Comparison of ENCODE assay signal across 12 cellular contexts in the genomic region with DNA sequence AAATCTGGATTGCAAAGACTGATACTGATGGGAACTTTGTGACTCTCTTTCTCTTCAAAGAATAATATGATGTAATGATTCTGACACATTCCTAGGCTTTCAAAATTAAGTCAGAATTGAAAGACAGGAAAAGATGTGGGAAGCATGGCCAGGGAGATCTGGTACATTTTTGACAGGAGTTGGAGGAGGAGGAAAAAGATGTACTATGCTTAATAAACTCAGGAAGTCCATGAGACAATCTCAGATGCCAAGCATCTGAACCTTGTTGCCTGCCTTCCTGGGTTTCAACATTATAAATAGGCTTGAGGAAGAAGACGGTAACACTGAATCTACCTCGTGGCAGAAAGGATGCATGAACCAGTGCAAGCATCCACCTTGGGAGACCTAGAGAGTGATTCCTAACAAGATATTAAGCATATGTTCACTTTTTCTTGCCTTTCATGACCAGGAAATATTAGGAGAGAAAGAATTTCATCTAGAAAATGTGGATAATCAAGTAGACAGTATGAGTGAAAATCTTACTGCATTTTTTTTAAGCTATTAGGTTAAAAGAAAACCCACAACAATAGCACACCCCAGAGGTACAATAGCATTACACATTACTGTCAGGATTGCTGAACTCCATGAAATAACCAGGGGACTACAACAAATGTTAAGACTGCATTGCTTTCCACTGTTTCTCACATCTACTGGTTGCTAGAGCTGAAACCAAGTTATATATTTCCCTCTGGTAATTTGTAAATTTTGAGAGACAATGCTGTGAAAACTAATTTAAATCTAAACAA. TPM values are rescaled to one million over a fixed set of nuclear protein-coding genes. Genes with fewer than 3 reads are reported as not detected.
DNase-seq lines count a peak whose midpoint lies in the region; ATAC-seq and TF ChIP-seq lines count a peak whose summit lies in the region.
"Had no signal": no experiment of that assay in that cellular context is flagged by ENCODE, and none has a peak within 500 bp of the region (broad histone marks: within the 10 kb centered on the region; RNA-seq: fewer than 3 reads in every experiment).

No MANE protein-coding gene starts in this region.

- H3K4me1 ChIP-seq in GM23338 (ENCODE audit: insufficient read depth) (peaks cover 25% of the 10 kb centered on the region), RWPE2 (ENCODE audit: insufficient read depth, poor library complexity, severe bottlenecking) (peaks cover 100% of the 10 kb centered on the region), skeletal muscle tissue (ENCODE audit: control insufficient read depth in 3 of 3, insufficient read depth in 3 of 3, low read length in 3 of 3) (peaks cover 33 to 45% (median 42%) of the 10 kb centered on the region in 3 donors)

- H3K9me3 Mint-ChIP-seq in GM23338, result peaks cover 7% of the 10 kb centered on the region; the same call in 2 of the 3 replicates

- no peak for TF ChIP-seq CTCF in GM23338 (conservative IDR thresholded peaks at IDR 0.05; ENCODE audit: low read depth in 2 of 2)
- TF ChIP-seq CTCF in RWPE2 (IDR thresholded peaks at IDR 0.05; ENCODE audit: poor library complexity, severe bottlenecking), result no peak
- TF ChIP-seq CTCF in fibroblast of the aortic adventitia (IDR thresholded peaks at IDR 0.05; ENCODE audit: insufficient read depth, low read length), result no peak

- H3K27ac ChIP-seq in GM23338 (ENCODE audit: low read depth) (no peak overlapping the region), RWPE2 (ENCODE audit: poor library complexity, severe bottlenecking) (peak overlapping the region; percentile 88), skeletal muscle tissue (ENCODE audit: low read depth, low read length) (peak overlapping the region; percentile 38)

- H3K4me2 ChIP-seq in GM23338, result peak overlapping the region; percentile 64; the same call in 1 of the 2 replicates

- H3K36me3 Mint-ChIP-seq in GM23338 (ENCODE audit: low read depth), result peaks cover 37% of the 10 kb centered on the region

- no peaks in the 10 kb centered on the region for H3K9me3 ChIP-seq in RWPE2 (ENCODE audit: severe bottlenecking)
- H3K9me3 ChIP-seq in skeletal muscle tissue (ENCODE audit: control insufficient read depth in 3 of 3, low read length in 3 of 3), result no peaks in the 10 kb centered on the region

- DNase-seq in GM23338 (ENCODE audit: low spot score), result no peak
- no peak for DNase-seq in RWPE2 (ENCODE audit: low spot score)
- peak; percentile 44 for DNase-seq in fibroblast of the aortic adventitia (ENCODE audit: low read depth)
- no peak for DNase-seq in SW480 (ENCODE audit: low spot score)
- DNase-seq in iPS-NIHi7 (ENCODE audit: extremely low spot score), result no peak
- no peak for DNase-seq in SK-N-DZ (ENCODE audit: low spot score)
- DNase-seq: activated CD4-positive, alpha-beta T cell treated with anti-CD3 and anti-CD28 coated beads, Interleukin-2, amount 50 U/mL, for 1 hour; DMS53; islet precursor cell; NCI-H1092; posterior cingulate gyrus had no signal

- no peak overlapping the region for H3K4me3 Mint-ChIP-seq in GM23338

- ATAC-seq in GM23338, result no peak
- ATAC-seq in RWPE2 (ENCODE audit: low read depth), result no peak

- H3K4me3 ChIP-seq in GM23338, result no peak overlapping the region
- H3K4me3 ChIP-seq in RWPE2 (ENCODE audit: severe bottlenecking), result no peak overlapping the region
- H3K4me3 ChIP-seq in fibroblast of the aortic adventitia (ENCODE audit: low read depth, low read length), result no peak overlapping the region
- H3K4me3 ChIP-seq in skeletal muscle tissue (ENCODE audit: low read length in 3 of 3), result no peak overlapping the region

- peaks cover 8% of the 10 kb centered on the region for H3K27me3 Mint-ChIP-seq in GM23338 (ENCODE audit: insufficient read depth, low read depth, poor library complexity)

- H2AFZ ChIP-seq in GM23338, result no peak overlapping the region

- H3K36me3 ChIP-seq in GM23338 (ENCODE audit: insufficient read depth) (no peaks in the 10 kb centered on the region; the same call in 1 of the 2 replicates), RWPE2 (ENCODE audit: low read depth) (peaks cover 88% of the 10 kb centered on the region), skeletal muscle tissue (ENCODE audit: control insufficient read depth in 3 of 3, insufficient read depth in 3 of 3, low read length in 3 of 3) (no peaks in the 10 kb centered on the region)

- H3K27me3 ChIP-seq in GM23338 (ENCODE audit: insufficient read depth) (no peaks in the 10 kb centered on the region), RWPE2 (ENCODE audit: insufficient read depth, poor library complexity, severe bottlenecking) (no peaks in the 10 kb centered on the region), skeletal muscle tissue (ENCODE audit: control insufficient read depth in 3 of 3, insufficient read depth in 3 of 3, low read length in 3 of 3) (no peaks in the 10 kb centered on the region)

- H3K9ac ChIP-seq in skeletal muscle tissue (ENCODE audit: low read depth in 1 of 3, low read length in 3 of 3), result no peak overlapping the region

- peaks cover 6% of the 10 kb centered on the region for H3K9me2 ChIP-seq in GM23338 (ENCODE audit: insufficient read depth)

- no peaks in the 10 kb centered on the region for H3F3A ChIP-seq in GM23338 (replicated peaks; ENCODE audit: low read depth)

- peaks cover 92% of the 10 kb centered on the region for H3K79me2 ChIP-seq in GM23338 (replicated peaks; ENCODE audit: insufficient read depth)

- peaks cover 44% of the 10 kb centered on the region for H3K4me1 Mint-ChIP-seq in GM23338

- no peak overlapping the region for H3K27ac Mint-ChIP-seq in GM23338

- H4K20me1 ChIP-seq in GM23338 (replicated peaks; ENCODE audit: insufficient read depth), result no peaks in the 10 kb centered on the region

TF ChIP-seq in GM23338, 12 proteins besides CTCF, POLR2A, EP300 and RAD21:
- TF ChIP-seq, protein P1, sequence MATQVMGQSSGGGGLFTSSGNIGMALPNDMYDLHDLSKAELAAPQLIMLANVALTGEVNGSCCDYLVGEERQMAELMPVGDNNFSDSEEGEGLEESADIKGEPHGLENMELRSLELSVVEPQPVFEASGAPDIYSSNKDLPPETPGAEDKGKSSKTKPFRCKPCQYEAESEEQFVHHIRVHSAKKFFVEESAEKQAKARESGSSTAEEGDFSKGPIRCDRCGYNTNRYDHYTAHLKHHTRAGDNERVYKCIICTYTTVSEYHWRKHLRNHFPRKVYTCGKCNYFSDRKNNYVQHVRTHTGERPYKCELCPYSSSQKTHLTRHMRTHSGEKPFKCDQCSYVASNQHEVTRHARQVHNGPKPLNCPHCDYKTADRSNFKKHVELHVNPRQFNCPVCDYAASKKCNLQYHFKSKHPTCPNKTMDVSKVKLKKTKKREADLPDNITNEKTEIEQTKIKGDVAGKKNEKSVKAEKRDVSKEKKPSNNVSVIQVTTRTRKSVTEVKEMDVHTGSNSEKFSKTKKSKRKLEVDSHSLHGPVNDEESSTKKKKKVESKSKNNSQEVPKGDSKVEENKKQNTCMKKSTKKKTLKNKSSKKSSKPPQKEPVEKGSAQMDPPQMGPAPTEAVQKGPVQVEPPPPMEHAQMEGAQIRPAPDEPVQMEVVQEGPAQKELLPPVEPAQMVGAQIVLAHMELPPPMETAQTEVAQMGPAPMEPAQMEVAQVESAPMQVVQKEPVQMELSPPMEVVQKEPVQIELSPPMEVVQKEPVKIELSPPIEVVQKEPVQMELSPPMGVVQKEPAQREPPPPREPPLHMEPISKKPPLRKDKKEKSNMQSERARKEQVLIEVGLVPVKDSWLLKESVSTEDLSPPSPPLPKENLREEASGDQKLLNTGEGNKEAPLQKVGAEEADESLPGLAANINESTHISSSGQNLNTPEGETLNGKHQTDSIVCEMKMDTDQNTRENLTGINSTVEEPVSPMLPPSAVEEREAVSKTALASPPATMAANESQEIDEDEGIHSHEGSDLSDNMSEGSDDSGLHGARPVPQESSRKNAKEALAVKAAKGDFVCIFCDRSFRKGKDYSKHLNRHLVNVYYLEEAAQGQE (IDR thresholded peaks at IDR 0.05; ENCODE audit: unreplicated experiment), result no peak
- TF ChIP-seq ZNF331 (CRISPR knock-in tag; IDR thresholded peaks at IDR 0.05; ENCODE audit: low read depth) (no peak), ZNF114 (CRISPR knock-in tag; IDR thresholded peaks at IDR 0.05) (no peak), CREB1 (CRISPR knock-in tag; IDR thresholded peaks at IDR 0.05; ENCODE audit: low read depth) (no peak), JUNB (IDR thresholded peaks at IDR 0.05; ENCODE audit: unreplicated experiment) (no peak), STAT1 (IDR thresholded peaks at IDR 0.05; ENCODE audit: unreplicated experiment) (no peak), NANOG (IDR thresholded peaks at IDR 0.05; ENCODE audit: borderline replicate concordance) (no peak), EZH2 (IDR thresholded peaks at IDR 0.05; ENCODE audit: low read depth, unreplicated experiment) (no peak)

RNA-seq across cellular contexts. Expression of a gene that starts 33.9 kb away (rescaled TPM):
- 11.1 and 15.4 TPM in 2 replicates for total RNA-seq in GM23338 (2014; rRNA removed; shearing (Covaris generic))
- polyA plus RNA-seq in GM23338 (2016; fragmentation: Nextera tagmentation; extraction: Ambion mirVana), result 5.7 and 7.6 TPM in 2 replicates
- total RNA-seq in fibroblast of the aortic adventitia (ENCODE audit: low replicate concordance), result 12.3 and 38.5 TPM in 2 replicates
- 13.6 TPM for total RNA-seq in skeletal muscle tissue
- 18.2 and 23.0 TPM in 2 replicates for polyA plus RNA-seq in SK-N-DZ (2014; cell fraction: cytosol; rRNA removed)
- 9.6 and 24.4 TPM in 2 replicates for polyA plus RNA-seq in SK-N-DZ (2014; cell fraction: nucleus; rRNA removed)
